8 cellular contexts compared by ENCODE assay signal in the genomic region with DNA sequence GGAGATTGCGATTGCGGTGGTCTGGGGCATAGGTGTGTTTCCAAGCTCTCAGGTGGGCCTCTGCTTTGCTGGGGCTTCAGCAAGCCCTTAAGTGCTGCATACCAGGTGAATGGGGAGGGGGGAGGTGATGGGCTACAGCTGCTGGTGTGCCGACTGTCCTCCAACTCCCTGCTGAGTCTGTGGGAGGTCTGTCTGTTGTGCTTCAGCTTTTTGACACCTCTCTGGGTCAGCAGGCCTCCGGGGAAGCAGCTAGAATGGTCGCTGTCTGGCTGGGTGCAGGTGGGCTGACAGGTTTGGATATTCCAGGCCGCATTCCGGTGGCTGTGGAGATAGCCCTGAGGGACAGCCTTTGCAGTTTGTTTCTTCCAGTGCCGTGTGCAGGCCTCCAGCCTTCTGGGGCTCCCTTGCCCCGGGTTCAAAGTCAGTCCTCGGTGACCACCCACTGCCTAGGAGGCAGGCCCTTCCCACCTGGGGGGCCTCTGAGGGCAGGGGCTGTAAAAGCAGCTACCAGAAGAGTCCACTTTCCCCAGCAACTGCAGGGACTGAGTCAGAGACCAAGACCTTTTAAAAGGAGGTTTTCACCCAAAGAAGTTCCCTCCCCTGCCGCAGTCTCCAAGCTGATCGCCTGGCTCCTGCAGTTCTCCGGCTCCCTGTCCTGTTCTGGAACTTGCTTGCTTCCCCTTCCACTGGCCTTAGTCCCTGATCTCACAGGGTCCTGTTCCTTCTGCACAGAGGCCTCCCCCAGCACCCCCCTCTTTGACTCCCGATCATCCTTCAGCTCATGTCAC. TPM values are rescaled to one million over a fixed set of nuclear protein-coding genes. Genes with fewer than 3 reads are reported as not detected.
A peak's percentile ranks its signal among the peaks of the same experiment; 100 is the strongest.
DNase-seq lines count a peak whose midpoint lies in the region; ATAC-seq and TF ChIP-seq lines count a peak whose summit lies in the region.

No MANE protein-coding gene starts in this region.

- ATAC-seq in gastroesophageal sphincter (no peak), GM18505 (IDR thresholded peaks at IDR 0.05; ENCODE audit: unreplicated experiment) (no peak)

- no peak for TF ChIP-seq POLR2A in gastroesophageal sphincter (IDR thresholded peaks at IDR 0.05)
- TF ChIP-seq POLR2A in GM18505 (IDR thresholded peaks at IDR 0.05; ENCODE audit: borderline replicate concordance, extremely low read depth, insufficient read depth, insufficient read length): no peak

- H3K9me3 ChIP-seq in gastroesophageal sphincter: no peaks in the 10 kb centered on the region

- 20 to 51% methylated on average over 1 to 2 of the region's 14 CpGs for WGBS in gastroesophageal sphincter (ENCODE audit: low coverage in 1 of 2), 2 donors

- no peak for TF ChIP-seq EP300 in gastroesophageal sphincter (IDR thresholded peaks at IDR 0.05)

- no peaks in the 10 kb centered on the region for H3K27me3 ChIP-seq in gastroesophageal sphincter

- peaks cover 0 to 86% (median 38%) of the 10 kb centered on the region in 3 donors for H3K4me1 ChIP-seq in gastroesophageal sphincter

- H3K36me3 ChIP-seq in gastroesophageal sphincter: peaks cover 0 to 39% of the 10 kb centered on the region in 2 donors

- H3K27ac ChIP-seq in gastroesophageal sphincter: peak overlapping the region in 3 of 4 donors; percentile 14 to 79 (median 46)

- TF ChIP-seq CTCF in gastroesophageal sphincter (IDR thresholded peaks at IDR 0.05): no peak
- TF ChIP-seq CTCF in GM20000 (IDR thresholded peaks at IDR 0.05; ENCODE audit: extremely low read depth, missing control alignments): no peak

- peak; percentile 34 for DNase-seq in activated CD4-positive, alpha-beta T cell treated with anti-CD3 and anti-CD28 coated beads for 48 hours
- no peak for DNase-seq in activated CD4-positive, alpha-beta T cell treated with anti-CD3 and anti-CD28 coated beads for 1 hour
- DNase-seq in activated CD8-positive, alpha-beta memory T cell treated with anti-CD3 and anti-CD28 coated beads, Interleukin-2, amount 50 U/mL, for 48 hours: peak; percentile 80
- DNase-seq in superior temporal gyrus (ENCODE audit: extremely low spot score) (peak; percentile 47), GM20000 (ENCODE audit: low spot score) (no peak), NCI-H446 treated with DMSO at 0.1 percent for 48 hours (lab: John Stamatoyannopoulos, UW) (no peak)

- peak overlapping the region in 1 of 2 donors; percentile 61 for H3K4me3 ChIP-seq in gastroesophageal sphincter

RNA-seq across cellular contexts. Expression of a gene that starts 2.0 kb away (rescaled TPM):
- total RNA-seq in gastroesophageal sphincter: 1 to 10 TPM; 5.5 to 7.7 (median 6.3) TPM

RNA-seq across cellular contexts. Expression of a gene that starts 7.9 kb away (rescaled TPM):
- 100 to 1,000 TPM; 407 to 628 (median 526) TPM for total RNA-seq in gastroesophageal sphincter

Comparison
In these comparisons a context has a peak if more than half of its experiments do, and no peak if none do; other contexts are left out.
1. DNase-seq: peak in activated CD4-positive, alpha-beta T cell treated with anti-CD3 and anti-CD28 coated beads for 48 hours (single experiment), activated CD8-positive, alpha-beta memory T cell treated with anti-CD3 and anti-CD28 coated beads, Interleukin-2, amount 50 U/mL, for 48 hours (single experiment) and superior temporal gyrus (single experiment); none in activated CD4-positive, alpha-beta T cell treated with anti-CD3 and anti-CD28 coated beads for 1 hour (single experiment), GM20000 (single experiment) and NCI-H446 treated with DMSO at 0.1 percent for 48 hours (single experiment).